ENCODE assay signal across 35 cellular contexts in genomic region chr5:38046093-38046492, GRCh38.
"Had no signal": no experiment of that assay in that cellular context is flagged by ENCODE, and none has a peak within 500 bp of the region (broad histone marks: within the 10 kb centered on the region; RNA-seq: fewer than 3 reads in every experiment).

No MANE protein-coding gene starts in this region.

- H3K27me3 ChIP-seq: ascending aorta, cardiac muscle cell had no signal

- H3K36me3 Mint-ChIP-seq: activated CD8-positive, alpha-beta memory T cell treated with anti-CD3 and anti-CD28 coated beads, Interleukin-2, amount 10 ng/mL, durations not matched to agents 7 days and 5 days; activated naive CD4-positive, alpha-beta T cell treated with anti-CD3 and anti-CD28 coated beads, Interleukin-2, amount 10 ng/mL, durations not matched to agents 7 days and 5 days; activated naive CD4-positive, alpha-beta T cell treated with anti-CD3 and anti-CD28 coated beads, Interleukin-2, amount 50 U/mL, for 24 hours; activated naive CD8-positive, alpha-beta T cell; activated naive CD8-positive, alpha-beta T cell treated with anti-CD3 and anti-CD28 coated beads, Interleukin-2, amount 10 ng/mL, durations not matched to agents 7 days and 5 days; brain had no signal

- H3K36me3 ChIP-seq: ascending aorta, cardiac muscle cell had no signal

- H3K4me3 Mint-ChIP-seq: activated B cell treated with CpG ODN at 0.5 μM for 24 hours; activated CD4-positive, alpha-beta memory T cell treated with anti-CD3 and anti-CD28 coated beads, Interleukin-2, amount 10 ng/mL, durations not matched to agents 7 days and 5 days; activated CD4-positive, alpha-beta T cell treated with anti-CD3 and anti-CD28 coated beads, Interleukin-2, amount 10 ng/mL, durations not matched to agents 24 days and 14 days; activated CD8-positive, alpha-beta memory T cell treated with anti-CD3 and anti-CD28 coated beads, Interleukin-2, amount 10 ng/mL, durations not matched to agents 7 days and 5 days; activated CD8-positive, alpha-beta T cell treated with anti-CD3 and anti-CD28 coated beads, Interleukin-2, amount 10 ng/mL, durations not matched to agents 7 days and 5 days; activated naive CD4-positive, alpha-beta T cell treated with anti-CD3 and anti-CD28 coated beads, Interleukin-2, amount 10 ng/mL, durations not matched to agents 7 days and 5 days; activated naive CD4-positive, alpha-beta T cell treated with anti-CD3 and anti-CD28 coated beads, Interleukin-2, amount 50 U/mL, for 24 hours; activated naive CD8-positive, alpha-beta T cell; activated naive CD8-positive, alpha-beta T cell treated with anti-CD3 and anti-CD28 coated beads, Interleukin-2, amount 10 ng/mL, durations not matched to agents 7 days and 5 days; activated naive CD8-positive, alpha-beta T cell treated with anti-CD3 and anti-CD28 coated beads, Interleukin-2, amount 50 U/mL, for 24 hours; activated T-cell treated with anti-CD3 and anti-CD28 coated beads, Interleukin-2, amount 50 U/mL, for 24 hours; brain; T-helper 1 cell treated with Interleukin-12 subunit alpha and Interleukin-12 subunit beta and Interleukin-4 antibody, amounts not matched to agents 30 μg/mL and 1 μg/mL, for 36 hours; T-helper 2 cell treated with Interferon-gamma antibody and Interleukin-4, amounts not matched to agents 5 μg/mL and 100 μg/mL, for 36 hours had no signal

- H3K4me1 ChIP-seq: ascending aorta had no signal

- ATAC-seq: activated CD8-positive, alpha-beta memory T cell treated with anti-CD3 and anti-CD28 coated beads, Interleukin-2, amount 10 ng/mL, durations not matched to agents 7 days and 5 days; activated CD8-positive, alpha-beta T cell treated with anti-CD3 and anti-CD28 coated beads, Interleukin-2, amount 10 ng/mL, durations not matched to agents 7 days and 5 days; activated naive CD8-positive, alpha-beta T cell treated with anti-CD3 and anti-CD28 coated beads, Interleukin-2, amount 50 U/mL, for 24 hours had no signal

- H3K27ac ChIP-seq: ascending aorta, cardiac muscle cell, VCaP had no signal

- H3K4me3 ChIP-seq: ascending aorta, cardiac muscle cell had no signal

- H3K9me3 ChIP-seq: ascending aorta had no signal

- DNase-seq: activated B cell treated with CpG ODN at 0.5 μM for 24 hours; activated CD4-positive, alpha-beta memory T cell treated with anti-CD3 and anti-CD28 coated beads, Interleukin-2, amount 10 ng/mL, durations not matched to agents 7 days and 5 days; activated CD4-positive, alpha-beta T cell treated with anti-CD3 and anti-CD28 coated beads for 4 hours; activated CD4-positive, alpha-beta T cell treated with anti-CD3 and anti-CD28 coated beads, Interleukin-2, amount 10 ng/mL, durations not matched to agents 24 days and 14 days; activated CD4-positive, alpha-beta T cell treated with anti-CD3 and anti-CD28 coated beads, Interleukin-2, amount 50 U/mL, for 1 hour; activated CD4-positive, alpha-beta T cell treated with anti-CD3 and anti-CD28 coated beads, Interleukin-2, amount 50 U/mL, for 4 hours; activated CD4-positive, CD25-positive, alpha-beta regulatory T cell treated with anti-CD3 and anti-CD28 coated beads, Interleukin-2, amount 50 U/mL, for 72 hours; activated CD8-positive, alpha-beta memory T cell treated with anti-CD3 and anti-CD28 coated beads for 24 hours; activated CD8-positive, alpha-beta memory T cell treated with anti-CD3 and anti-CD28 coated beads, Interleukin-2, amount 10 ng/mL, durations not matched to agents 7 days and 5 days; activated CD8-positive, alpha-beta memory T cell treated with anti-CD3 and anti-CD28 coated beads, Interleukin-2, amount 50 U/mL, for 48 hours; activated CD8-positive, alpha-beta T cell treated with anti-CD3 and anti-CD28 coated beads, Interleukin-2, amount 10 ng/mL, durations not matched to agents 7 days and 5 days; activated effector memory CD4-positive, alpha-beta T cell treated with Interleukin-2 at 50 U/mL for 16 hours; activated gamma-delta T cell; activated naive CD4-positive, alpha-beta T cell treated with anti-CD3 and anti-CD28 coated beads, Interleukin-2, amount 10 ng/mL, durations not matched to agents 7 days and 5 days; activated naive CD4-positive, alpha-beta T cell treated with Interleukin-2 at 50 U/mL for 16 hours; activated naive CD8-positive, alpha-beta T cell treated with anti-CD3 and anti-CD28 coated beads, Interleukin-2, amount 10 ng/mL, durations not matched to agents 7 days and 5 days; activated naive CD8-positive, alpha-beta T cell treated with anti-CD3 and anti-CD28 coated beads, Interleukin-2, amount 50 U/mL, for 24 hours; activated T-cell treated with anti-CD3 and anti-CD28 coated beads, Interleukin-2, amount 50 U/mL, for 24 hours; activated T-cell treated with anti-CD3 and anti-CD28 coated beads, Interleukin-2, amount 50 U/mL, for 48 hours; amygdala; anterior cingulate cortex; caudate nucleus; SW 1271; T-helper 1 cell; T-helper 2 cell; T-helper 9 cell had no signal

- H3K27ac Mint-ChIP-seq: activated B cell treated with CpG ODN at 0.5 μM for 24 hours; activated CD4-positive, alpha-beta memory T cell treated with anti-CD3 and anti-CD28 coated beads, Interleukin-2, amount 10 ng/mL, durations not matched to agents 7 days and 5 days; activated CD4-positive, alpha-beta T cell treated with anti-CD3 and anti-CD28 coated beads, Interleukin-2, amount 10 ng/mL, durations not matched to agents 24 days and 14 days; activated CD8-positive, alpha-beta memory T cell treated with anti-CD3 and anti-CD28 coated beads, Interleukin-2, amount 10 ng/mL, durations not matched to agents 7 days and 5 days; activated CD8-positive, alpha-beta T cell treated with anti-CD3 and anti-CD28 coated beads, Interleukin-2, amount 10 ng/mL, durations not matched to agents 7 days and 5 days; activated naive CD4-positive, alpha-beta T cell treated with anti-CD3 and anti-CD28 coated beads, Interleukin-2, amount 10 ng/mL, durations not matched to agents 7 days and 5 days; activated naive CD4-positive, alpha-beta T cell treated with anti-CD3 and anti-CD28 coated beads, Interleukin-2, amount 50 U/mL, for 24 hours; activated naive CD8-positive, alpha-beta T cell; activated naive CD8-positive, alpha-beta T cell treated with anti-CD3 and anti-CD28 coated beads, Interleukin-2, amount 10 ng/mL, durations not matched to agents 7 days and 5 days; activated naive CD8-positive, alpha-beta T cell treated with anti-CD3 and anti-CD28 coated beads, Interleukin-2, amount 50 U/mL, for 24 hours; activated T-cell treated with anti-CD3 and anti-CD28 coated beads, Interleukin-2, amount 50 U/mL, for 24 hours; activated T-helper 2 cell treated with anti-CD3 and anti-CD28 coated beads, Interferon-gamma antibody, Interleukin-2, Interleukin-4, amounts not matched to agents 10 μg/mL and 5 μg/mL and 100 μg/mL, durations not matched to agents 14 hours and 24 hours and 36 hours; brain; T-helper 1 cell treated with Interleukin-12 subunit alpha and Interleukin-12 subunit beta and Interleukin-4 antibody, amounts not matched to agents 30 μg/mL and 1 μg/mL, for 36 hours; T-helper 2 cell treated with Interferon-gamma antibody and Interleukin-4, amounts not matched to agents 5 μg/mL and 100 μg/mL, for 36 hours had no signal

- H3K9me3 Mint-ChIP-seq: activated B cell treated with CpG ODN at 0.5 μM for 24 hours; activated CD4-positive, alpha-beta memory T cell treated with anti-CD3 and anti-CD28 coated beads, Interleukin-2, amount 10 ng/mL, durations not matched to agents 7 days and 5 days; activated CD4-positive, alpha-beta T cell treated with anti-CD3 and anti-CD28 coated beads, Interleukin-2, amount 10 ng/mL, durations not matched to agents 24 days and 14 days; activated naive CD4-positive, alpha-beta T cell treated with anti-CD3 and anti-CD28 coated beads, Interleukin-2, amount 10 ng/mL, durations not matched to agents 7 days and 5 days; activated naive CD4-positive, alpha-beta T cell treated with anti-CD3 and anti-CD28 coated beads, Interleukin-2, amount 50 U/mL, for 24 hours; activated naive CD8-positive, alpha-beta T cell treated with anti-CD3 and anti-CD28 coated beads, Interleukin-2, amount 10 ng/mL, durations not matched to agents 7 days and 5 days; activated naive CD8-positive, alpha-beta T cell treated with anti-CD3 and anti-CD28 coated beads, Interleukin-2, amount 50 U/mL, for 24 hours; activated T-cell treated with anti-CD3 and anti-CD28 coated beads, Interleukin-2, amount 50 U/mL, for 24 hours; activated T-helper 2 cell treated with anti-CD3 and anti-CD28 coated beads, Interferon-gamma antibody, Interleukin-2, Interleukin-4, amounts not matched to agents 10 μg/mL and 5 μg/mL and 100 μg/mL, durations not matched to agents 14 hours and 24 hours and 36 hours; brain; T-helper 1 cell treated with Interleukin-12 subunit alpha and Interleukin-12 subunit beta and Interleukin-4 antibody, amounts not matched to agents 30 μg/mL and 1 μg/mL, for 36 hours; T-helper 2 cell treated with Interferon-gamma antibody and Interleukin-4, amounts not matched to agents 5 μg/mL and 100 μg/mL, for 36 hours had no signal

- H3K27me3 Mint-ChIP-seq: activated B cell treated with CpG ODN at 0.5 μM for 24 hours; activated CD4-positive, alpha-beta T cell treated with anti-CD3 and anti-CD28 coated beads, Interleukin-2, amount 10 ng/mL, durations not matched to agents 24 days and 14 days; activated naive CD4-positive, alpha-beta T cell treated with anti-CD3 and anti-CD28 coated beads, Interleukin-2, amount 10 ng/mL, durations not matched to agents 7 days and 5 days; activated naive CD4-positive, alpha-beta T cell treated with anti-CD3 and anti-CD28 coated beads, Interleukin-2, amount 50 U/mL, for 24 hours; brain had no signal

- H3K4me1 Mint-ChIP-seq: activated B cell treated with CpG ODN at 0.5 μM for 24 hours; activated CD4-positive, alpha-beta memory T cell treated with anti-CD3 and anti-CD28 coated beads, Interleukin-2, amount 10 ng/mL, durations not matched to agents 7 days and 5 days; activated CD4-positive, alpha-beta T cell treated with anti-CD3 and anti-CD28 coated beads, Interleukin-2, amount 10 ng/mL, durations not matched to agents 24 days and 14 days; activated CD8-positive, alpha-beta memory T cell treated with anti-CD3 and anti-CD28 coated beads, Interleukin-2, amount 10 ng/mL, durations not matched to agents 7 days and 5 days; activated naive CD4-positive, alpha-beta T cell treated with anti-CD3 and anti-CD28 coated beads, Interleukin-2, amount 10 ng/mL, durations not matched to agents 7 days and 5 days; activated naive CD4-positive, alpha-beta T cell treated with anti-CD3 and anti-CD28 coated beads, Interleukin-2, amount 50 U/mL, for 24 hours; activated naive CD8-positive, alpha-beta T cell treated with anti-CD3 and anti-CD28 coated beads, Interleukin-2, amount 10 ng/mL, durations not matched to agents 7 days and 5 days; activated naive CD8-positive, alpha-beta T cell treated with anti-CD3 and anti-CD28 coated beads, Interleukin-2, amount 50 U/mL, for 24 hours; brain had no signal
